1 cellular context compared by ENCODE assay signal in the genomic region with DNA sequence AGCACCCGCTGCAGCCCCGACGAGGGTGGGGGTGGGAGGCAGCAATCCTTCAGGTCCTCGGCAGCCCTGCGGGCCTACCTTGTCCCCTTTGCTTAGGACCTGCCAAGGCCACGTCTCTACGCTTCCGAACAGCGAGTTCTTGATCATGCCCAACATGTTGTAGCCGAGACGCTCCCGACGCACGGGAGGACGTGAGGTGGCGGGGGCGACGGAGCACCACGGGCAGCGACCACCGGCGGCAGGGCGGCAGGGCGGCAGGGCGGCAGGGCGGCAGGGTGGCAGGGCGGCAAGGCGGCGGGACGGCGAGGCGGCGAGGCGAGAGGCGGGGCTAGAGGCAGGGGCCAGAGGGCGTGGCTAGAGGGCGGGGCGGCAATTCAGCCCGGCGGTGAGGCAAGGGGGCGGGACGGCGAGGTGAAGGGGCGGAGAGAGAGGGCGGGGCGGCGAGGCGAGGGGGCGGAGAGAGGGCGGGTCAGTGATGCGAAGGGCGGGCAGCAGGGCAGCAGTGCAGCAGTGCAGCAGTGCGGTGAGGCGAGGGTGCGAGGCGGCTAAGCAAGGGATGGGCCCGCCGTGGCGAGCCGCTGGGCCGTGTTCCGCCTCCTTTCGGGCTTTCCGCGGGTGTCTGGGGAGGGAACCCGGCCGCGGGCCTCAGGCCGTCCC.
TF ChIP-seq lines count a peak whose summit lies in the region.

Gene HEBP1, minus strand, starts transcription at position 307 of the 657 bp plus-strand sequence. Its CDS starts 151 bp downstream, at position 156.

TF ChIP-seq in IMR-90, 13 proteins besides CTCF, POLR2A, EP300 and RAD21:
- peak; percentile 58; the same call in 1 of the 2 replicates for TF ChIP-seq CEBPB (IDR thresholded peaks at IDR 0.05; ENCODE audit: low read depth, low read length)
- peak; percentile 82; the same call in 1 of the 2 replicates for TF ChIP-seq MAZ (IDR thresholded peaks at IDR 0.05; ENCODE audit: borderline replicate concordance, low read depth, low read length)
- no peak for TF ChIP-seq NFE2L2 (IDR thresholded peaks at IDR 0.05; ENCODE audit: low read depth, low read length)
- TF ChIP-seq MXI1 (IDR thresholded peaks at IDR 0.05; ENCODE audit: borderline replicate concordance, low read depth, low read length) = no peak; the same call in 1 of the 2 replicates
- no peak for TF ChIP-seq USF2 (IDR thresholded peaks at IDR 0.05; ENCODE audit: low read depth, low read length)
- no peak for TF ChIP-seq RCOR1 (IDR thresholded peaks at IDR 0.05; ENCODE audit: insufficient replicate concordance, low read length)
- TF ChIP-seq, protein P1, sequence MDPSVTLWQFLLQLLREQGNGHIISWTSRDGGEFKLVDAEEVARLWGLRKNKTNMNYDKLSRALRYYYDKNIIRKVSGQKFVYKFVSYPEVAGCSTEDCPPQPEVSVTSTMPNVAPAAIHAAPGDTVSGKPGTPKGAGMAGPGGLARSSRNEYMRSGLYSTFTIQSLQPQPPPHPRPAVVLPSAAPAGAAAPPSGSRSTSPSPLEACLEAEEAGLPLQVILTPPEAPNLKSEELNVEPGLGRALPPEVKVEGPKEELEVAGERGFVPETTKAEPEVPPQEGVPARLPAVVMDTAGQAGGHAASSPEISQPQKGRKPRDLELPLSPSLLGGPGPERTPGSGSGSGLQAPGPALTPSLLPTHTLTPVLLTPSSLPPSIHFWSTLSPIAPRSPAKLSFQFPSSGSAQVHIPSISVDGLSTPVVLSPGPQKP (IDR thresholded peaks at IDR 0.05; ENCODE audit: borderline replicate concordance, low read depth, low read length) = no peak
- TF ChIP-seq MAFK (IDR thresholded peaks at IDR 0.05; ENCODE audit: low read depth, low read length) = no peak
- no peak for TF ChIP-seq CHD1 (IDR thresholded peaks at IDR 0.05; ENCODE audit: low read depth, low read length)
- no peak for TF ChIP-seq SMC3 (IDR thresholded peaks at IDR 0.05; ENCODE audit: low read depth, low read length)
- no peak for TF ChIP-seq FOS (IDR thresholded peaks at IDR 0.05; ENCODE audit: low read depth, low read length)
- no peak for TF ChIP-seq RFX5 (IDR thresholded peaks at IDR 0.05; ENCODE audit: low read depth, low read length)
- no peak for TF ChIP-seq BHLHE40 (IDR thresholded peaks at IDR 0.05; ENCODE audit: low read depth, low read length)
